In the genomic region with DNA sequence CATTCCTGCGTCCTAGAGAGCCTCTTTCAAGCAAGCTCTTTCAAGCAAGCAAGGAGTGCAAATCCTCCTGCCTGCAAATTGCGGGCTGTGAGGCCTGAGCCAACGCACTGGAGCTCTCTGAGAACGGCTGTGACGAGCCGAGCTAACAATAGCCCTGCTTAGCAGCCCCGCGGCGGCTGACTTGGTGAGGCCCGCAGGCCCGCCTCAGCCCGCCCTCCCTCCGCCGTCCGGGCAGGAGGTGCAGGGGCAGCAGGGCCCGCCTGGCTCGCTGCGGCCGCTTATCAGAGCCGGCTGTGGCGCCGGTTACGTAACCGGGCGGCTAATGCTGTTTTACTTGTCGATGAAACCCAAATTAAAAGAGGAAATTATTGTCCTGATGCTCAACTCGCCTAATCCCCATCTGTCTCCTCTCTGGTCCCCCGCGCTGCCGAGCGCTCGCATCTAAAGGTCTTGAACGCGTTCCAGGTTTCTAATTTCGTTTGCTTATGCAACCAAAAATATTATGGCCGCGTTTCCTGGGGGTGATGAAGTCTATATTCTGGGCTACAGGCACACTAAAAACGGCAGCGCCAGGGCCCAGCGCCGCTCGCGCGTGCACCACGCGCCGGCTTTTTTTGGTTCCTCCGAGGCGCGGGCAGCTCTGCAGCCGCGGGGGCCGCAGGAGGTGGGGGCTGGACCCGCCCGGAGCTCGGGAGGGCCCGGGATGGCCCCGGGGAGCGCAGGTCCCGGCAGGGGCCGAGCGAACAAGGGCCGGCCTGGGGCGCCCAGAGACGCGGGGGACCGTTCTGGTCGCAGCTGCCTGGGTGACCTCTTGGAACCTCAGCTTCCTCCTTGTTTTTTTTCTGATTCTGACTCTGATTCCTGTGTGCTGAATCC, we compare ENCODE assay signal across 1 cellular context.
TF ChIP-seq lines count a peak whose summit lies in the region.

No MANE protein-coding gene starts in this region.

TF ChIP-seq in HepG2, 621 proteins besides CTCF, POLR2A, EP300 and RAD21 (continued from another document and continues in another):
- TF ChIP-seq, protein P1, sequence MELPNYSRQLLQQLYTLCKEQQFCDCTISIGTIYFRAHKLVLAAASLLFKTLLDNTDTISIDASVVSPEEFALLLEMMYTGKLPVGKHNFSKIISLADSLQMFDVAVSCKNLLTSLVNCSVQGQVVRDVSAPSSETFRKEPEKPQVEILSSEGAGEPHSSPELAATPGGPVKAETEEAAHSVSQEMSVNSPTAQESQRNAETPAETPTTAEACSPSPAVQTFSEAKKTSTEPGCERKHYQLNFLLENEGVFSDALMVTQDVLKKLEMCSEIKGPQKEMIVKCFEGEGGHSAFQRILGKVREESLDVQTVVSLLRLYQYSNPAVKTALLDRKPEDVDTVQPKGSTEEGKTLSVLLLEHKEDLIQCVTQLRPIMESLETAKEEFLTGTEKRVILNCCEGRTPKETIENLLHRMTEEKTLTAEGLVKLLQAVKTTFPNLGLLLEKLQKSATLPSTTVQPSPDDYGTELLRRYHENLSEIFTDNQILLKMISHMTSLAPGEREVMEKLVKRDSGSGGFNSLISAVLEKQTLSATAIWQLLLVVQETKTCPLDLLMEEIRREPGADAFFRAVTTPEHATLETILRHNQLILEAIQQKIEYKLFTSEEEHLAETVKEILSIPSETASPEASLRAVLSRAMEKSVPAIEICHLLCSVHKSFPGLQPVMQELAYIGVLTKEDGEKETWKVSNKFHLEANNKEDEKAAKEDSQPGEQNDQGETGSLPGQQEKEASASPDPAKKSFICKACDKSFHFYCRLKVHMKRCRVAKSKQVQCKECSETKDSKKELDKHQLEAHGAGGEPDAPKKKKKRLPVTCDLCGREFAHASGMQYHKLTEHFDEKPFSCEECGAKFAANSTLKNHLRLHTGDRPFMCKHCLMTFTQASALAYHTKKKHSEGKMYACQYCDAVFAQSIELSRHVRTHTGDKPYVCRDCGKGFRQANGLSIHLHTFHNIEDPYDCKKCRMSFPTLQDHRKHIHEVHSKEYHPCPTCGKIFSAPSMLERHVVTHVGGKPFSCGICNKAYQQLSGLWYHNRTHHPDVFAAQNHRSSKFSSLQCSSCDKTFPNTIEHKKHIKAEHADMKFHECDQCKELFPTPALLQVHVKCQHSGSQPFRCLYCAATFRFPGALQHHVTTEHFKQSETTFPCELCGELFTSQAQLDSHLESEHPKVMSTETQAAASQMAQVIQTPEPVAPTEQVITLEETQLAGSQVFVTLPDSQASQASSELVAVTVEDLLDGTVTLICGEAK (IDR thresholded peaks at IDR 0.05), result no peak
- TF ChIP-seq, protein P1 (CRISPR knock-in tag; IDR thresholded peaks at IDR 0.05), result peak; percentile 67
- TF ChIP-seq ZFP41 (CRISPR knock-in tag; IDR thresholded peaks at IDR 0.05; ENCODE audit: borderline replicate concordance) (no peak), ZBTB7A (CRISPR knock-in tag; IDR thresholded peaks at IDR 0.05) (0 out of 2 replicates have a peak, but pooled peaks have one; percentile 48), TAF15 (IDR thresholded peaks at IDR 0.05; ENCODE audit: low read depth, low read length, poor library complexity, severe bottlenecking) (no peak), ZNF839 (CRISPR knock-in tag; IDR thresholded peaks at IDR 0.05; ENCODE audit: borderline replicate concordance) (no peak), ZNF777 (CRISPR knock-in tag; IDR thresholded peaks at IDR 0.05) (peak; percentile 70), ZNF431 (CRISPR knock-in tag; IDR thresholded peaks at IDR 0.05; ENCODE audit: borderline replicate concordance, low read depth) (peak; percentile 61; the same call in 1 of the 2 replicates), ZNF292 (CRISPR knock-in tag; IDR thresholded peaks at IDR 0.05; ENCODE audit: borderline replicate concordance, low read depth) (peak; percentile 90), MAFG (CRISPR knock-in tag; IDR thresholded peaks at IDR 0.05) (no peak), MTA3 (CRISPR knock-in tag; IDR thresholded peaks at IDR 0.05) (no peak), ZNF260 (CRISPR knock-in tag; IDR thresholded peaks at IDR 0.05; ENCODE audit: borderline replicate concordance, low read depth) (no peak), TBP (CRISPR knock-in tag; IDR thresholded peaks at IDR 0.05) (0 out of 2 replicates have a peak, but pooled peaks have one; percentile 50), NCOR1 (IDR thresholded peaks at IDR 0.05; ENCODE audit: borderline replicate concordance, low read length) (peak; percentile 53; the same call in 1 of the 2 replicates), GABPB1 (CRISPR knock-in tag; IDR thresholded peaks at IDR 0.05) (peak; percentile 73; the same call in 1 of the 2 replicates), ZNF460 (CRISPR knock-in tag; IDR thresholded peaks at IDR 0.05; ENCODE audit: borderline replicate concordance) (no peak), NRL (CRISPR knock-in tag; IDR thresholded peaks at IDR 0.05; ENCODE audit: borderline replicate concordance) (peak; percentile 81), IRF2 (CRISPR knock-in tag; IDR thresholded peaks at IDR 0.05) (peak; percentile 68; the same call in 1 of the 2 replicates), SIX4 (CRISPR knock-in tag; IDR thresholded peaks at IDR 0.05) (no peak)
- TF ChIP-seq, protein P2, sequence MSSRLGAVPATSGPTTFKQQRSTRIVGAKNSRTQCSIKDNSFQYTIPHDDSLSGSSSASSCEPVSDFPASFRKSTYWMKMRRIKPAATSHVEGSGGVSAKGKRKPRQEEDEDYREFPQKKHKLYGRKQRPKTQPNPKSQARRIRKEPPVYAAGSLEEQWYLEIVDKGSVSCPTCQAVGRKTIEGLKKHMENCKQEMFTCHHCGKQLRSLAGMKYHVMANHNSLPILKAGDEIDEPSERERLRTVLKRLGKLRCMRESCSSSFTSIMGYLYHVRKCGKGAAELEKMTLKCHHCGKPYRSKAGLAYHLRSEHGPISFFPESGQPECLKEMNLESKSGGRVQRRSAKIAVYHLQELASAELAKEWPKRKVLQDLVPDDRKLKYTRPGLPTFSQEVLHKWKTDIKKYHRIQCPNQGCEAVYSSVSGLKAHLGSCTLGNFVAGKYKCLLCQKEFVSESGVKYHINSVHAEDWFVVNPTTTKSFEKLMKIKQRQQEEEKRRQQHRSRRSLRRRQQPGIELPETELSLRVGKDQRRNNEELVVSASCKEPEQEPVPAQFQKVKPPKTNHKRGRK (CRISPR knock-in tag; IDR thresholded peaks at IDR 0.05), result no peak
- TF ChIP-seq, protein P3, sequence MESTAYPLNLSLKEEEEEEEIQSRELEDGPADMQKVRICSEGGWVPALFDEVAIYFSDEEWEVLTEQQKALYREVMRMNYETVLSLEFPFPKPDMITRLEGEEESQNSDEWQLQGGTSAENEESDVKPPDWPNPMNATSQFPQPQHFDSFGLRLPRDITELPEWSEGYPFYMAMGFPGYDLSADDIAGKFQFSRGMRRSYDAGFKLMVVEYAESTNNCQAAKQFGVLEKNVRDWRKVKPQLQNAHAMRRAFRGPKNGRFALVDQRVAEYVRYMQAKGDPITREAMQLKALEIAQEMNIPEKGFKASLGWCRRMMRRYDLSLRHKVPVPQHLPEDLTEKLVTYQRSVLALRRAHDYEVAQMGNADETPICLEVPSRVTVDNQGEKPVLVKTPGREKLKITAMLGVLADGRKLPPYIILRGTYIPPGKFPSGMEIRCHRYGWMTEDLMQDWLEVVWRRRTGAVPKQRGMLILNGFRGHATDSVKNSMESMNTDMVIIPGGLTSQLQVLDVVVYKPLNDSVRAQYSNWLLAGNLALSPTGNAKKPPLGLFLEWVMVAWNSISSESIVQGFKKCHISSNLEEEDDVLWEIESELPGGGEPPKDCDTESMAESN (CRISPR knock-in tag; conservative IDR thresholded peaks at IDR 0.05), result peak; percentile 87
- TF ChIP-seq, protein P4, sequence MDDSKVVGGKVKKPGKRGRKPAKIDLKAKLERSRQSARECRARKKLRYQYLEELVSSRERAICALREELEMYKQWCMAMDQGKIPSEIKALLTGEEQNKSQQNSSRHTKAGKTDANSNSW (CRISPR knock-in tag; IDR thresholded peaks at IDR 0.05; ENCODE audit: borderline replicate concordance), result 0 out of 2 replicates have a peak, but pooled peaks have one; percentile 56
- TF ChIP-seq, protein P5, sequence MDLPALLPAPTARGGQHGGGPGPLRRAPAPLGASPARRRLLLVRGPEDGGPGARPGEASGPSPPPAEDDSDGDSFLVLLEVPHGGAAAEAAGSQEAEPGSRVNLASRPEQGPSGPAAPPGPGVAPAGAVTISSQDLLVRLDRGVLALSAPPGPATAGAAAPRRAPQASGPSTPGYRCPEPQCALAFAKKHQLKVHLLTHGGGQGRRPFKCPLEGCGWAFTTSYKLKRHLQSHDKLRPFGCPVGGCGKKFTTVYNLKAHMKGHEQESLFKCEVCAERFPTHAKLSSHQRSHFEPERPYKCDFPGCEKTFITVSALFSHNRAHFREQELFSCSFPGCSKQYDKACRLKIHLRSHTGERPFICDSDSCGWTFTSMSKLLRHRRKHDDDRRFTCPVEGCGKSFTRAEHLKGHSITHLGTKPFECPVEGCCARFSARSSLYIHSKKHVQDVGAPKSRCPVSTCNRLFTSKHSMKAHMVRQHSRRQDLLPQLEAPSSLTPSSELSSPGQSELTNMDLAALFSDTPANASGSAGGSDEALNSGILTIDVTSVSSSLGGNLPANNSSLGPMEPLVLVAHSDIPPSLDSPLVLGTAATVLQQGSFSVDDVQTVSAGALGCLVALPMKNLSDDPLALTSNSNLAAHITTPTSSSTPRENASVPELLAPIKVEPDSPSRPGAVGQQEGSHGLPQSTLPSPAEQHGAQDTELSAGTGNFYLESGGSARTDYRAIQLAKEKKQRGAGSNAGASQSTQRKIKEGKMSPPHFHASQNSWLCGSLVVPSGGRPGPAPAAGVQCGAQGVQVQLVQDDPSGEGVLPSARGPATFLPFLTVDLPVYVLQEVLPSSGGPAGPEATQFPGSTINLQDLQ (CRISPR knock-in tag; IDR thresholded peaks at IDR 0.05), result peak; percentile 83
- TF ChIP-seq, protein P6, sequence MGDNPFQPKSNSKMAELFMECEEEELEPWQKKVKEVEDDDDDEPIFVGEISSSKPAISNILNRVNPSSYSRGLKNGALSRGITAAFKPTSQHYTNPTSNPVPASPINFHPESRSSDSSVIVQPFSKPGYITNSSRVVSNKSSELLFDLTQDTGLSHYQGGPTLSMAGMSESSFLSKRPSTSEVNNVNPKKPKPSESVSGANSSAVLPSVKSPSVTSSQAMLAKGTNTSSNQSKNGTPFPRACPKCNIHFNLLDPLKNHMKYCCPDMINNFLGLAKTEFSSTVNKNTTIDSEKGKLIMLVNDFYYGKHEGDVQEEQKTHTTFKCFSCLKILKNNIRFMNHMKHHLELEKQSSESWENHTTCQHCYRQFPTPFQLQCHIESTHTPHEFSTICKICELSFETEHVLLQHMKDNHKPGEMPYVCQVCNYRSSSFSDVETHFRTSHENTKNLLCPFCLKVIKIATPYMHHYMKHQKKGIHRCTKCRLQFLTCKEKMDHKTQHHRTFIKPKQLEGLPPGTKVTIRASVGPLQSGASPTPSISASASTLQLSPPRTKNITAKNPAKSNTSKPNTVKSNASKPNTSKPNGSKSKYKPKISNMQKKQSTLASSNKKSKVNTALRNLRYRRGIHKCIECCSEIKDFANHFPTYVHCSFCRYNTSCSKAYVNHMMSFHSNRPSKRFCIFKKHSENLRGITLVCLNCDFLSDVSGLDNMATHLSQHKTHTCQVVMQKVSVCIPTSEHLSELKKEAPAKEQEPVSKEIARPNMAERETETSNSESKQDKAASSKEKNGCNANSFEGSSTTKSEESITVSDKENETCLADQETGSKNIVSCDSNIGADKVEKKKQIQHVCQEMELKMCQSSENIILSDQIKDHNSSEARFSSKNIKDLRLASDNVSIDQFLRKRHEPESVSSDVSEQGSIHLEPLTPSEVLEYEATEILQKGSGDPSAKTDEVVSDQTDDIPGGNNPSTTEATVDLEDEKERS (CRISPR knock-in tag; IDR thresholded peaks at IDR 0.05), result peak; percentile 38
- TF ChIP-seq, protein P7, sequence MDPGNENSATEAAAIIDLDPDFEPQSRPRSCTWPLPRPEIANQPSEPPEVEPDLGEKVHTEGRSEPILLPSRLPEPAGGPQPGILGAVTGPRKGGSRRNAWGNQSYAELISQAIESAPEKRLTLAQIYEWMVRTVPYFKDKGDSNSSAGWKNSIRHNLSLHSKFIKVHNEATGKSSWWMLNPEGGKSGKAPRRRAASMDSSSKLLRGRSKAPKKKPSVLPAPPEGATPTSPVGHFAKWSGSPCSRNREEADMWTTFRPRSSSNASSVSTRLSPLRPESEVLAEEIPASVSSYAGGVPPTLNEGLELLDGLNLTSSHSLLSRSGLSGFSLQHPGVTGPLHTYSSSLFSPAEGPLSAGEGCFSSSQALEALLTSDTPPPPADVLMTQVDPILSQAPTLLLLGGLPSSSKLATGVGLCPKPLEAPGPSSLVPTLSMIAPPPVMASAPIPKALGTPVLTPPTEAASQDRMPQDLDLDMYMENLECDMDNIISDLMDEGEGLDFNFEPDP (CRISPR knock-in tag; conservative IDR thresholded peaks at IDR 0.05), result no peak
- TF ChIP-seq, protein P8, sequence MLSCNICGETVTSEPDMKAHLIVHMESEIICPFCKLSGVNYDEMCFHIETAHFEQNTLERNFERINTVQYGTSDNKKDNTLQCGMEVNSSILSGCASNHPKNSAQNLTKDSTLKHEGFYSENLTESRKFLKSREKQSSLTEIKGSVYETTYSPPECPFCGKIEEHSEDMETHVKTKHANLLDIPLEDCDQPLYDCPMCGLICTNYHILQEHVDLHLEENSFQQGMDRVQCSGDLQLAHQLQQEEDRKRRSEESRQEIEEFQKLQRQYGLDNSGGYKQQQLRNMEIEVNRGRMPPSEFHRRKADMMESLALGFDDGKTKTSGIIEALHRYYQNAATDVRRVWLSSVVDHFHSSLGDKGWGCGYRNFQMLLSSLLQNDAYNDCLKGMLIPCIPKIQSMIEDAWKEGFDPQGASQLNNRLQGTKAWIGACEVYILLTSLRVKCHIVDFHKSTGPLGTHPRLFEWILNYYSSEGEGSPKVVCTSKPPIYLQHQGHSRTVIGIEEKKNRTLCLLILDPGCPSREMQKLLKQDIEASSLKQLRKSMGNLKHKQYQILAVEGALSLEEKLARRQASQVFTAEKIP (CRISPR knock-in tag; IDR thresholded peaks at IDR 0.05; ENCODE audit: borderline replicate concordance), result no peak
